Comparison of ENCODE assay signal across 26 cellular contexts in genomic region chr2:40439473-40439872, GRCh38. TPM values are rescaled to one million over a fixed set of nuclear protein-coding genes. Genes with fewer than 3 reads are reported as not detected.
A peak's percentile ranks its signal among the peaks of the same experiment; 100 is the strongest.
DNase-seq lines count a peak whose midpoint lies in the region; ATAC-seq, FAIRE-seq and TF ChIP-seq lines count a peak whose summit lies in the region.
"Had no signal": no experiment of that assay in that cellular context is flagged by ENCODE, and none has a peak within 500 bp of the region (broad histone marks: within the 10 kb centered on the region; RNA-seq: fewer than 3 reads in every experiment).

No MANE protein-coding gene starts in this region.

- peak; percentile 28 for DNase-seq in ACHN
- peak; percentile 35 for DNase-seq in HFFc6
- DNase-seq in astrocyte of the spinal cord (ENCODE audit: low read depth, low spot score): peak; percentile 53
- DNase-seq in DMS 273 treated with DMSO at 0.1 percent for 48 hours (lab: John Stamatoyannopoulos, UW): no peak
- DNase-seq in T-helper 9 cell: no peak
- no peak for DNase-seq in mucosa of descending colon
- no peak for DNase-seq in Calu3
- DNase-seq: activated CD8-positive, alpha-beta T cell treated with anti-CD3 and anti-CD28 coated beads for 36 hours; activated gamma-delta T cell; activated naive CD8-positive, alpha-beta T cell treated with anti-CD3 and anti-CD28 coated beads, Interleukin-2, amount 50 U/mL, for 24 hours; brain microvascular endothelial cell; colonic mucosa; effector memory CD8-positive, alpha-beta T cell; esophagus squamous epithelium; kidney glomerular epithelial cell; NCI-H1092; NCI-H2029; psoas muscle; SHP77; small intestine; SW 1271 had no signal

- peak overlapping the region; percentile 82 for H3K27ac Mint-ChIP-seq in HFFc6
- no peak overlapping the region for H3K27ac Mint-ChIP-seq in Calu3 (ENCODE audit: unreplicated experiment)
- H3K27ac Mint-ChIP-seq: activated CD8-positive, alpha-beta T cell treated with anti-CD3 and anti-CD28 coated beads for 36 hours; activated naive CD8-positive, alpha-beta T cell treated with anti-CD3 and anti-CD28 coated beads, Interleukin-2, amount 50 U/mL, for 24 hours; effector memory CD8-positive, alpha-beta T cell; stimulated activated effector memory CD8-positive, alpha-beta T cell treated with anti-CD3 and anti-CD28 coated beads, Interleukin-12 subunit alpha, Interleukin-12 subunit beta, amount 100 ng/mL, for 72 hours had no signal

- TF ChIP-seq CTCF in HFFc6 (IDR thresholded peaks at IDR 0.05) (no peak), astrocyte of the spinal cord (IDR thresholded peaks at IDR 0.05; ENCODE audit: low read depth, low read length) (no peak), mucosa of descending colon (IDR thresholded peaks at IDR 0.05) (no peak), Calu3 (IDR thresholded peaks at IDR 0.05; ENCODE audit: unreplicated experiment) (no peak)

- H3K36me3 Mint-ChIP-seq in HFFc6 (ENCODE audit: low read depth) (peaks cover 32% of the 10 kb centered on the region), Calu3 (ENCODE audit: insufficient read depth, unreplicated experiment) (no peaks in the 10 kb centered on the region)
- H3K36me3 Mint-ChIP-seq: stimulated activated effector memory CD8-positive, alpha-beta T cell treated with anti-CD3 and anti-CD28 coated beads, Interleukin-12 subunit alpha, Interleukin-12 subunit beta, amount 100 ng/mL, for 72 hours had no signal

- no peaks in the 10 kb centered on the region for H3K36me3 ChIP-seq in mucosa of descending colon (ENCODE audit: low read depth)
- H3K36me3 ChIP-seq: brain microvascular endothelial cell, colonic mucosa, esophagus squamous epithelium, neutrophil had no signal

- CTCF ChIA-PET in Calu3 (lab: Charles Lee): no interaction called here

- no peaks in the 10 kb centered on the region for H3K4me1 ChIP-seq in mucosa of descending colon (ENCODE audit: low read depth)
- H3K4me1 ChIP-seq: colonic mucosa, psoas muscle had no signal

- intact Hi-C loops in mucosa of descending colon (cut with DNase I, micrococcal nuclease): no loop called here
- intact Hi-C loops in Calu3 (cut with micrococcal nuclease; ENCODE audit: unreplicated experiment): loop anchor here (10.0 kb wide), 1 partner anchor 195 kb away; no protein-coding TSS in a partner anchor

- peak; percentile 17 for FAIRE-seq in islet of Langerhans (lab: Jason Lieb, UNC)
- FAIRE-seq: small intestine, urothelium cell line had no signal

- BruUV-seq in Calu3 (replicated peaks; lab: Mats Ljungman, UMichigan): no TSS peak

- H3K4me1 Mint-ChIP-seq in HFFc6 (ENCODE audit: low read depth) (peaks cover 73% of the 10 kb centered on the region), Calu3 (ENCODE audit: low read depth, unreplicated experiment) (peaks cover 6% of the 10 kb centered on the region)
- H3K4me1 Mint-ChIP-seq: stimulated activated effector memory CD8-positive, alpha-beta T cell treated with anti-CD3 and anti-CD28 coated beads, Interleukin-12 subunit alpha, Interleukin-12 subunit beta, amount 100 ng/mL, for 72 hours had no signal

- H3K27me3 Mint-ChIP-seq in HFFc6 (ENCODE audit: insufficient read depth): peaks cover 1% of the 10 kb centered on the region; the same call in 1 of the 2 replicates
- no peaks in the 10 kb centered on the region for H3K27me3 Mint-ChIP-seq in Calu3 (ENCODE audit: unreplicated experiment)
- H3K27me3 Mint-ChIP-seq: activated CD8-positive, alpha-beta T cell treated with anti-CD3 and anti-CD28 coated beads for 36 hours; activated naive CD8-positive, alpha-beta T cell treated with anti-CD3 and anti-CD28 coated beads, Interleukin-2, amount 50 U/mL, for 24 hours; effector memory CD8-positive, alpha-beta T cell had no signal

- H3K4me3 Mint-ChIP-seq in HFFc6 (peak overlapping the region; percentile 23), Calu3 (ENCODE audit: low read depth, unreplicated experiment) (no peak overlapping the region)
- H3K4me3 Mint-ChIP-seq: activated CD8-positive, alpha-beta T cell treated with anti-CD3 and anti-CD28 coated beads for 36 hours; activated naive CD8-positive, alpha-beta T cell treated with anti-CD3 and anti-CD28 coated beads, Interleukin-2, amount 50 U/mL, for 24 hours; effector memory CD8-positive, alpha-beta T cell; stimulated activated effector memory CD8-positive, alpha-beta T cell treated with anti-CD3 and anti-CD28 coated beads, Interleukin-12 subunit alpha, Interleukin-12 subunit beta, amount 100 ng/mL, for 72 hours had no signal

- in situ Hi-C loops in ACHN (cut with HindIII; ENCODE audit: low pct_ligation_motif_present, low pct_unique_long_range_greater_than_20kb, low sequenced_read_pairs) (no loop called here), astrocyte of the spinal cord (cut with HindIII; ENCODE audit: low sequenced_read_pairs) (no loop called here)

- ATAC-seq in mucosa of descending colon: no peak
- ATAC-seq: activated CD4-positive, CD25-positive, alpha-beta regulatory T cell treated with anti-CD3 and anti-CD28 coated beads, Interleukin-2, amount 50 U/mL, for 24 hours; activated CD8-positive, alpha-beta T cell treated with anti-CD3 and anti-CD28 coated beads for 36 hours; activated naive CD8-positive, alpha-beta T cell treated with anti-CD3 and anti-CD28 coated beads, Interleukin-2, amount 50 U/mL, for 24 hours; effector memory CD8-positive, alpha-beta T cell; psoas muscle; stimulated activated effector memory CD8-positive, alpha-beta T cell treated with anti-CD3 and anti-CD28 coated beads, Interleukin-12 subunit alpha, Interleukin-12 subunit beta, amount 100 ng/mL, for 72 hours had no signal

- H3K9me3 Mint-ChIP-seq in HFFc6 (no peaks in the 10 kb centered on the region), Calu3 (ENCODE audit: low read depth, unreplicated experiment) (no peaks in the 10 kb centered on the region)
- H3K9me3 Mint-ChIP-seq: activated CD8-positive, alpha-beta T cell treated with anti-CD3 and anti-CD28 coated beads for 36 hours; activated naive CD8-positive, alpha-beta T cell treated with anti-CD3 and anti-CD28 coated beads, Interleukin-2, amount 50 U/mL, for 24 hours had no signal

- no peak overlapping the region for H3K4me3 ChIP-seq in astrocyte of the spinal cord (ENCODE audit: low read depth, low read length)
- H3K4me3 ChIP-seq in mucosa of descending colon: no peak overlapping the region
- H3K4me3 ChIP-seq: colonic mucosa, esophagus squamous epithelium, psoas muscle had no signal

- no peaks in the 10 kb centered on the region for H3K9me3 ChIP-seq in mucosa of descending colon
- H3K9me3 ChIP-seq: colonic mucosa, esophagus squamous epithelium, neutrophil, psoas muscle had no signal

RNA-seq across cellular contexts. Expression of gene SLC8A1, which starts 12.4 kb away (rescaled TPM):
- 10 to 100 TPM; 71.5 to 96.9 (median 92.2) TPM for total RNA-seq in HFFc6 (2021; fragmentation: NEBNext Ultra II Directional; extraction: Animal tissue kit (Norgen Biotek cat#: 25700))
- total RNA-seq in mucosa of descending colon (100 to 1,000 TPM in 1 of 3 donors, 10 to 100 TPM in 1, 1 to 10 TPM in 1; 6.0 to 164 (median 17.0) TPM), Calu3 (2022) (0.05 and 0.10 TPM in 2 replicates)

Comparison
In these comparisons a context has a peak if more than half of its experiments do, and no peak if none do; other contexts are left out.
1. DNase-seq: peak in ACHN (single experiment), HFFc6 (single experiment) and astrocyte of the spinal cord (single experiment); none in DMS 273 treated with DMSO at 0.1 percent for 48 hours (single experiment), T-helper 9 cell (single experiment), mucosa of descending colon (0 of 3) and Calu3 (single experiment).